Comparison of ENCODE assay signal across 9 cellular contexts in the genomic region with DNA sequence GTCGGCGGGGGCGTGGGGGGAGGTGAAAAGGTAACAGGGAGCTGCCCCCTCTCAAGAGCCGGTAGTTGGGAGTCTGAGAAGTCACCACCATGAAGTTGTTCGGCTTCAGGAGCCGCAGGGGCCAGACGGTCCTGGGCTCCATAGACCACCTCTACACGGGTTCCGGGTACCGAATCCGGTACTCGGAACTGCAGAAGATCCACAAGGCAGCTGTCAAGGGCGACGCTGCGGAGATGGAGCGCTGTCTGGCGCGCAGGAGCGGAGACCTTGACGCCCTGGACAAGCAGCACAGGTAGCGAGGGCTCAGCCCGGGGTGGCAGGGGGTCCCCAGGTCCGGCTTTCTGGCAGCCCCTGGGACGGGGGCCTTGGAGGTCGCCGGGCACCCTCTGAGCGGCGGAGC. TPM values are rescaled to one million over a fixed set of nuclear protein-coding genes. Genes with fewer than 3 reads are reported as not detected.
DNase-seq lines count a peak whose midpoint lies in the region; ATAC-seq and TF ChIP-seq lines count a peak whose summit lies in the region.
"Had no signal": no experiment of that assay in that cellular context is flagged by ENCODE, and none has a peak within 500 bp of the region (broad histone marks: within the 10 kb centered on the region; RNA-seq: fewer than 3 reads in every experiment).

No MANE protein-coding gene starts in this region.

- H3K9ac ChIP-seq in MM.1S (ENCODE audit: low read length), result no peak overlapping the region

- H3K27me3 ChIP-seq in MM.1S (replicated peaks; ENCODE audit: insufficient read depth, low read length), result no peaks in the 10 kb centered on the region
- H3K27me3 ChIP-seq in sigmoid colon, result no peaks in the 10 kb centered on the region

- H3K4me1 ChIP-seq in MM.1S (ENCODE audit: low read length) (no peaks in the 10 kb centered on the region), sigmoid colon (peaks cover 0 to 4% (median 0%) of the 10 kb centered on the region in 4 donors)

- H2AFZ ChIP-seq in MM.1S (ENCODE audit: low read length), result peak overlapping the region; percentile 23; the same call in 1 of the 2 replicates

- H3K27ac ChIP-seq in MM.1S (ENCODE audit: low read length) (no peak overlapping the region), coronary artery (no peak overlapping the region), sigmoid colon (no peak overlapping the region), RWPE1 (no peak overlapping the region)

- no peaks in the 10 kb centered on the region for H4K20me1 ChIP-seq in MM.1S (ENCODE audit: insufficient read depth, low read length)

- CTCF ChIA-PET in RWPE1 (lab: Yijun Ruan, JAX), result no interaction called here

- H3K79me2 ChIP-seq in MM.1S (ENCODE audit: low read length), result no peaks in the 10 kb centered on the region

- TF ChIP-seq EP300 in sigmoid colon (IDR thresholded peaks at IDR 0.05), result no peak

- DNase-seq in MM.1S (no peak), coronary artery (ENCODE audit: low spot score) (no peak), sigmoid colon (no peak), RWPE1 (ENCODE audit: low spot score) (no peak), AG20443 (ENCODE audit: low spot score) (no peak), H4 (ENCODE audit: low spot score) (no peak), mucosa of gallbladder (ENCODE audit: low spot score) (no peak)
- DNase-seq: NCI-H2227 treated with DMSO at 0.1 percent for 48 hours had no signal

- intact Hi-C loops in sigmoid colon (cut with DNase I), result no loop called here

- H3K36me3 ChIP-seq in MM.1S (replicated peaks; ENCODE audit: insufficient read depth, low read length) (no peaks in the 10 kb centered on the region), sigmoid colon (no peaks in the 10 kb centered on the region)

- TF ChIP-seq POLR2A in sigmoid colon (IDR thresholded peaks at IDR 0.05), result no peak

- no peaks in the 10 kb centered on the region for H3K9me2 ChIP-seq in MM.1S (replicated peaks; ENCODE audit: insufficient read depth, low read length)

- no peaks in the 10 kb centered on the region for H3K9me3 ChIP-seq in MM.1S (replicated peaks; ENCODE audit: insufficient read depth, low read length)
- no peaks in the 10 kb centered on the region for H3K9me3 ChIP-seq in sigmoid colon

- H3K4me3 ChIP-seq in MM.1S (ENCODE audit: low read length) (peak overlapping the region; percentile 46), coronary artery (peak overlapping the region; percentile 56), sigmoid colon (peak overlapping the region; percentile 23 to 58 (median 51))

- peak overlapping the region; percentile 43; the same call in 1 of the 2 replicates for H3K4me2 ChIP-seq in MM.1S (ENCODE audit: low read depth, low read length)

- WGBS in sigmoid colon, 2 donors, result 9 to 17% methylated on average over 28 of the region's 28 CpGs

- POLR2A ChIA-PET in RWPE1 (lab: Yijun Ruan, JAX; ENCODE audit: low non-redundant PET), result no interaction called here

- no peaks in the 10 kb centered on the region for H3F3A ChIP-seq in MM.1S (ENCODE audit: insufficient read depth, low read length)

- ATAC-seq in GM18511 (IDR thresholded peaks at IDR 0.05; ENCODE audit: unreplicated experiment), result peak; percentile 13

- TF ChIP-seq CTCF in MM.1S (IDR thresholded peaks at IDR 0.05; ENCODE audit: low read length), result no peak
- no peak for TF ChIP-seq CTCF in coronary artery (IDR thresholded peaks at IDR 0.05)
- TF ChIP-seq CTCF in sigmoid colon (IDR thresholded peaks at IDR 0.05), result no peak
- TF ChIP-seq CTCF in RWPE1 (conservative IDR thresholded peaks at IDR 0.05; ENCODE audit: low read depth), result no peak

RNA-seq across cellular contexts. Expression of a gene that starts 47.1 kb away (rescaled TPM):
- total RNA-seq in sigmoid colon, result 10 to 100 TPM; 11.8 to 46.0 (median 21.4) TPM
- polyA plus RNA-seq in sigmoid colon, result 1 to 10 TPM in 1 of 3 donors, under 1 TPM in 1, not detected in 1; under 0.01 to 2.3 TPM
- 3.1 and 8.6 TPM in 2 replicates for total RNA-seq in H4 (2014; rRNA removed; shearing (Covaris generic))
- 9.3 TPM for total RNA-seq in mucosa of gallbladder
